25 cellular contexts compared by ENCODE assay signal in the genomic region with DNA sequence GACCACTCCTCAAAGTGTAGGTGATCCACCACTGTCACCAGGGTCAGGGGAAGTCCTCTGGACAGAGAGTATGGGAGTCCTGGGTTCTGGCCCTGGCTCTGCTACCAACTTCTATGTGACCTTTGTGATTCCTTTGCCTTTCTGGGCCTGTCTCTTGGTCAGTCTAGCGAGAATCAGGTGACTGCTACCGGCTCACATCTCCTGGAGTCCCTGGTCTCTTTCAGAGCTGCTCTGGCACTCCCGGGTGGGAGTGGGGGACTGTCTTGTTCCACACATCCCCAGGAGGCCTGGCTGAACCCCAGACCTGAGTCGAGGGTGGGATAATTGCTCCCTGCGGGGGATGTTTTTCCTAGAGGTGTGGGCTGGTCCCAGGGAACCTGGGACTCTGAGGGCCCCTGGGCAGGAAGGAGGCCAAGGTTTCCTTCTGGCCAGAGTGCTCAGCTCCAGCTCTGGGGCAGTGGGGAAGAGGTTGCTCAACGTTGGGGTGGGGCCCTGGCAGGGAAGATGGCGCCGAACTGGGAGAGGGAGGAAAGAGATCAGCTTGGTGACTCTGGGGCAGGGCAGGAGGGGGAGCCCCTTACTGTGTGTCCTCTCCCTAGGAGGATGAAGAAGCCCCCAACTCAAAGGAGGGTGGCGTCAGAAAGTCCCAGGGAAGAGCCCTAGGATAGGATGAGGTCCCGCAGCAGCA. TPM values are rescaled to one million over a fixed set of nuclear protein-coding genes. Genes with fewer than 3 reads are reported as not detected.
DNase-seq lines count a peak whose midpoint lies in the region; ATAC-seq, FAIRE-seq and TF ChIP-seq lines count a peak whose summit lies in the region.
"Had no signal": no experiment of that assay in that cellular context is flagged by ENCODE, and none has a peak within 500 bp of the region (broad histone marks: within the 10 kb centered on the region; RNA-seq: fewer than 3 reads in every experiment).

No MANE protein-coding gene starts in this region.

- ATAC-seq in K562 (peak; percentile 29; the same call in 1 of the 3 replicates), HG02981 (IDR thresholded peaks at IDR 0.05; ENCODE audit: unreplicated experiment) (no peak)
- ATAC-seq: naive thymus-derived CD4-positive, alpha-beta T cell had no signal

- intact Hi-C loops in K562 (cut with micrococcal nuclease), result no loop called here
- intact Hi-C loops in adrenal gland (cut with DNase I), result no loop called here

- H4K20me1 ChIP-seq in K562 (replicated peaks; ENCODE audit: control insufficient read depth, insufficient read depth, low read length), result no peaks in the 10 kb centered on the region

- no peak overlapping the region for H3K4me3 ChIP-seq in HEK293 (ENCODE audit: low read depth, low read length)
- H3K4me3 ChIP-seq in K562, result no peak overlapping the region
- 0 out of 2 replicates have a peak overlapping the region, but pooled peaks have one; percentile 59 for H3K4me3 ChIP-seq in iPS-20b (ENCODE audit: low read length)
- no peak overlapping the region for H3K4me3 ChIP-seq in small intestine (ENCODE audit: low read depth in 1 of 2, low read length in 2 of 2)
- H3K4me3 ChIP-seq in adrenal gland, result no peak overlapping the region
- H3K4me3 ChIP-seq: cardiac muscle cell, smooth muscle cell had no signal

- FAIRE-seq in K562 (lab: Jason Lieb, UNC) (no peak), small intestine (lab: Jason Lieb, UNC) (no peak)
- FAIRE-seq: islet of Langerhans, TTC549 had no signal

- no peak overlapping the region for H3K27ac ChIP-seq in HEK293 (ENCODE audit: extremely low read depth, low read depth, low read length)
- no peak overlapping the region for H3K27ac ChIP-seq in K562 (ENCODE audit: extremely low read depth, low read depth, low read length)
- H3K27ac ChIP-seq in iPS-20b (ENCODE audit: low read length), result no peak overlapping the region
- peak overlapping the region in 1 of 2 donors; percentile 88 for H3K27ac ChIP-seq in small intestine (ENCODE audit: low read depth in 1 of 2, low read length in 1 of 2)
- H3K27ac ChIP-seq in adrenal gland, result no peak overlapping the region
- H3K27ac ChIP-seq: cardiac muscle cell, heart right ventricle, KMS-11, parathyroid adenoma, testis had no signal

- H3K4me2 ChIP-seq in K562 (ENCODE audit: insufficient read depth, low read length), result no peak overlapping the region
- H3K4me2 ChIP-seq: KMS-11 had no signal

- BruUV-seq in K562 (replicated peaks; lab: Mats Ljungman, UMichigan), result no TSS peak

- H3K36me3 ChIP-seq in HEK293 (ENCODE audit: control insufficient read depth in 2 of 2, insufficient read depth in 1 of 2, low read length in 2 of 2) (peaks cover 0 to 2% of the 10 kb centered on the region in 2 experiments; a peak in 1 of 3 replicates), K562 (ENCODE audit: control insufficient read depth, insufficient read depth, low read length) (no peaks in the 10 kb centered on the region), iPS-20b (ENCODE audit: insufficient read depth, low read depth, low read length) (no peaks in the 10 kb centered on the region), small intestine (ENCODE audit: control insufficient read depth in 2 of 2, insufficient read depth in 2 of 2, low read length in 2 of 2) (no peaks in the 10 kb centered on the region), adrenal gland (replicated peaks in 1 of 2) (no peaks in the 10 kb centered on the region)
- H3K36me3 ChIP-seq: cardiac muscle cell had no signal

- TF ChIP-seq EP300 in K562 (IDR thresholded peaks at IDR 0.05; ENCODE audit: low read length), result no peak

- in situ Hi-C loops in K562 (cut with MboI), result no loop called here

- TF ChIP-seq RAD21 in K562 (CRISPR knock-in tag; conservative IDR thresholded peaks at IDR 0.05 in 1 of 2, IDR thresholded peaks at IDR 0.05 in 1 of 2), result no peak

- TF ChIP-seq POLR2A in K562 (conservative IDR thresholded peaks at IDR 0.05) (no peak), adrenal gland (IDR thresholded peaks at IDR 0.05) (no peak)

- H3K9me3 ChIP-seq in HEK293 (ENCODE audit: control insufficient read depth, insufficient read depth, low read depth, low read length) (no peaks in the 10 kb centered on the region), K562 (replicated peaks; ENCODE audit: control insufficient read depth, insufficient read depth, low read depth, low read length) (no peaks in the 10 kb centered on the region), iPS-20b (ENCODE audit: insufficient read depth, low read depth, low read length) (no peaks in the 10 kb centered on the region), small intestine (ENCODE audit: control insufficient read depth, low read depth) (no peaks in the 10 kb centered on the region), adrenal gland (replicated peaks in 1 of 3) (no peaks in the 10 kb centered on the region)
- H3K9me3 ChIP-seq: heart right ventricle, testis had no signal

- H3K9ac ChIP-seq in K562 (ENCODE audit: insufficient read depth in 1 of 2, low read depth in 2 of 2, low read length in 2 of 2) (no peak overlapping the region), iPS-20b (ENCODE audit: low read depth, low read length) (no peak overlapping the region)
- H3K9ac ChIP-seq: KMS-11, parathyroid adenoma had no signal

- H3K9me1 ChIP-seq in K562 (ENCODE audit: control insufficient read depth, insufficient read depth, low read length), result no peaks in the 10 kb centered on the region

- POLR2A ChIA-PET in HEK293 (lab: Yijun Ruan, JAX) (no interaction called here), K562 (lab: Yijun Ruan, JAX) (interaction anchor here (0.6 kb wide), 1 partner anchor 34 kb away, joined by 3 read pairs; no protein-coding TSS in a partner anchor)

- no peaks in the 10 kb centered on the region for H3K79me2 ChIP-seq in K562 (ENCODE audit: control insufficient read depth, insufficient read depth, low read length)
- H3K79me2 ChIP-seq: parathyroid adenoma had no signal

- CTCF ChIA-PET in HEK293 (lab: Yijun Ruan, JAX) (interaction anchor here (4.7 kb wide), 1 partner anchor 17 kb away, joined by 22 read pairs; no protein-coding TSS in a partner anchor), K562 (lab: Yijun Ruan, JAX; ENCODE audit: low intra/inter-chr PET ratio) (interaction anchor here (0.5 kb wide), 1 partner anchor 110 kb away, joined by 3 read pairs; no protein-coding TSS in a partner anchor)

- WGBS in K562 (ENCODE audit: insufficient coverage, low coverage, missing lambda C conversion rate), result 37% methylated on average over 6 of the region's 10 CpGs
- WGBS in small intestine, 3 donors, result 81 to 92% (median 88%) methylated on average over 8 to 10 of the region's 10 CpGs
- 89 to 92% (median 90%) methylated on average over 10 of the region's 10 CpGs for whole genome bisulfite sequencing in adrenal gland, 4 donors

- H3K27me3 ChIP-seq in K562 (ENCODE audit: control insufficient read depth in 2 of 2, insufficient read depth in 2 of 2, low read length in 2 of 2), result no peaks in the 10 kb centered on the region
- H3K27me3 ChIP-seq in iPS-20b (ENCODE audit: insufficient read depth, low read length), result peaks cover 39% of the 10 kb centered on the region
- H3K27me3 ChIP-seq in small intestine (ENCODE audit: control insufficient read depth in 2 of 2, insufficient read depth in 2 of 2, low read length in 2 of 2), result no peaks in the 10 kb centered on the region
- no peaks in the 10 kb centered on the region for H3K27me3 ChIP-seq in adrenal gland
- H3K27me3 ChIP-seq: heart right ventricle, testis had no signal

- TF ChIP-seq CTCF in HEK293 (tag by site-specific recombination; IDR thresholded peaks at IDR 0.05) (no peak), K562 (IDR thresholded peaks at IDR 0.05 in 2 of 3, conservative IDR thresholded peaks at IDR 0.05 in 1 of 3; ENCODE audit: insufficient read depth in 2 of 3, low read depth in 1 of 3, low read length in 3 of 3) (no peak), adrenal gland (IDR thresholded peaks at IDR 0.05) (no peak)

- no peak overlapping the region for H2AFZ ChIP-seq in K562 (ENCODE audit: low read depth, low read length)
- H2AFZ ChIP-seq: parathyroid adenoma had no signal

- no peaks in the 10 kb centered on the region for H3K4me1 ChIP-seq in HEK293 (ENCODE audit: control insufficient read depth, insufficient read depth, low read length)
- H3K4me1 ChIP-seq in K562 (replicated peaks in 1 of 2; ENCODE audit: control insufficient read depth in 2 of 2, insufficient read depth in 2 of 2, low read length in 2 of 2), result peaks cover 0 to 7% of the 10 kb centered on the region in 2 experiments; a peak in 2 of 5 replicates
- H3K4me1 ChIP-seq in iPS-20b (ENCODE audit: insufficient read depth, low read length), result peaks cover 4% of the 10 kb centered on the region; the same call in 1 of the 2 replicates
- peaks cover 0 to 10% of the 10 kb centered on the region in 2 donors for H3K4me1 ChIP-seq in small intestine (ENCODE audit: control insufficient read depth in 2 of 2, insufficient read depth in 1 of 2, low read depth in 1 of 2, low read length in 1 of 2)
- no peaks in the 10 kb centered on the region for H3K4me1 ChIP-seq in adrenal gland (replicated peaks in 1 of 2)
- H3K4me1 ChIP-seq: parathyroid adenoma had no signal

- DNase-seq in K562 (ENCODE audit: extremely low read depth in 1 of 4, low spot score in 3 of 4) (no peak), small intestine (peak; percentile 39), NCI-H1436 treated with DMSO at 0.1 percent for 48 hours (lab: John Stamatoyannopoulos, UW) (no peak), GM03348 (ENCODE audit: low spot score) (no peak), adrenal gland (no peak)
- DNase-seq: CD4-positive, alpha-beta memory T cell; DMS79; effector CD8-positive, alpha-beta T cell; heart right ventricle; mesenchymal stem cell; naive thymus-derived CD4-positive, alpha-beta T cell; NCI-H1048; NCI-H2029 treated with DMSO at 0.1 percent for 48 hours; NCI-H524; stimulated activated CD4-positive, alpha-beta T cell treated with anti-CD3 and anti-CD28 coated beads, Interleukin-4, amount 100 ng/mL, for 4 hours had no signal

RNA-seq across cellular contexts. Expression of gene SOX10, which starts 2.1 kb away (rescaled TPM):
- total RNA-seq in K562 (2011; cell fraction: chromatin; rRNA removed; ENCODE audit: low replicate concordance), result not detected in 2 replicates
- total RNA-seq in K562 (2011; cell fraction: nucleolus; rRNA removed), result not detected in 2 replicates
- not detected in 2 replicates for total RNA-seq in K562 (2011; cell fraction: nucleoplasm; rRNA removed)
- total RNA-seq in K562 (2014; rRNA removed) (not detected in 2 replicates), K562 (2014; rRNA removed; fragmentation: Illumina TruSeq; extraction: Trizol) (not detected in 2 replicates), K562 (2015; rRNA removed; fragmentation: Illumina TruSeq; extraction: Trizol) (not detected in 2 replicates), K562 (2021) (not detected in 2 replicates), adrenal gland (1 to 10 TPM in 3 of 8 donors, under 1 TPM in 4, not detected in 1; 0.16 to 4.0 (median 0.42) TPM)
- polyA plus RNA-seq in K562 (2011; rRNA removed) (not detected in 2 replicates), K562 (2014; fragmentation: Illumina TruSeq; extraction: Trizol) (not detected in 2 replicates), K562 (2014; fragmentation: Nextera tagmentation; extraction: Ambion mirVana) (not detected), K562 (2014; rRNA removed) (not detected in 2 replicates), small intestine (1 to 10 TPM in 1 of 3 donors, under 1 TPM in 1, not detected in 1; 0.27 to 2.8 TPM), adrenal gland (1 to 10 TPM in 2 of 3 donors, under 1 TPM in 1; 0.73 to 5.4 (median 3.8) TPM)
- not detected in 2 replicates for polyA plus RNA-seq in K562 (2011; cell fraction: cytosol; rRNA removed)
- polyA plus RNA-seq in K562 (2011; cell fraction: nucleus; rRNA removed), result not detected in 2 replicates
- 0.04 TPM in 1 of 2 replicates, not detected in the other for polyA plus RNA-seq in K562 (2012)
- not detected in 2 replicates for polyA minus RNA-seq in K562 (2011; rRNA and poly(A)+ RNA removed)
- polyA minus RNA-seq in K562 (2011; cell fraction: cytosol; rRNA and poly(A)+ RNA removed), result not detected in 2 replicates
- not detected in 2 replicates for polyA minus RNA-seq in K562 (2011; cell fraction: nucleus; rRNA and poly(A)+ RNA removed)
- total RNA-seq: CD4-positive, alpha-beta memory T cell; naive thymus-derived CD4-positive, alpha-beta T cell; smooth muscle cell had no signal
- polyA plus RNA-seq: cardiac muscle cell; CD4-positive, alpha-beta memory T cell; naive thymus-derived CD4-positive, alpha-beta T cell; smooth muscle cell had no signal

RNA-seq across cellular contexts. Expression of gene POLR2F, which starts 28.8 kb away (rescaled TPM):
- 31.7 and 45.8 TPM in 2 replicates for total RNA-seq in K562 (2011; cell fraction: chromatin; rRNA removed; ENCODE audit: low replicate concordance)
- 21.2 and 27.6 TPM in 2 replicates for total RNA-seq in K562 (2011; cell fraction: nucleolus; rRNA removed)
- 27.6 and 28.5 TPM in 2 replicates for total RNA-seq in K562 (2011; cell fraction: nucleoplasm; rRNA removed)
- total RNA-seq in K562 (2014; rRNA removed) (240 and 294 TPM in 2 replicates), K562 (2014; rRNA removed; fragmentation: Illumina TruSeq; extraction: Trizol) (73.2 and 98.9 TPM in 2 replicates), K562 (2015; rRNA removed; fragmentation: Illumina TruSeq; extraction: Trizol) (115 and 129 TPM in 2 replicates), K562 (2021) (145 and 162 TPM in 2 replicates), adrenal gland (100 to 1,000 TPM in 1 of 8 donors, 10 to 100 TPM in 7; 39.7 to 111 (median 83.5) TPM)
- polyA plus RNA-seq in K562 (2011; rRNA removed) (89.4 and 116 TPM in 2 replicates), K562 (2014; fragmentation: Illumina TruSeq; extraction: Trizol) (156 and 168 TPM in 2 replicates), K562 (2014; fragmentation: Nextera tagmentation; extraction: Ambion mirVana) (100 to 1,000 TPM; 187 to 195 TPM), K562 (2014; rRNA removed) (410 and 469 TPM in 2 replicates), small intestine (100 to 1,000 TPM; 102 to 146 (median 113) TPM), adrenal gland (100 to 1,000 TPM in 2 of 3 donors, 10 to 100 TPM in 1; 74.2 to 205 (median 123) TPM)
- polyA plus RNA-seq in K562 (2011; cell fraction: cytosol; rRNA removed), result 137 and 187 TPM in 2 replicates
- polyA plus RNA-seq in K562 (2011; cell fraction: nucleus; rRNA removed), result 42.9 and 44.4 TPM in 2 replicates
- polyA plus RNA-seq in K562 (2012), result 84.6 and 208 TPM in 2 replicates
- polyA minus RNA-seq in K562 (2011; rRNA and poly(A)+ RNA removed), result 18.3 and 28.5 TPM in 2 replicates
- 36.5 and 39.5 TPM in 2 replicates for polyA minus RNA-seq in K562 (2011; cell fraction: cytosol; rRNA and poly(A)+ RNA removed)
- 8.8 and 13.2 TPM in 2 replicates for polyA minus RNA-seq in K562 (2011; cell fraction: nucleus; rRNA and poly(A)+ RNA removed)

RNA-seq across cellular contexts. Expression of gene C22orf23, which starts 28.9 kb away (rescaled TPM):
- 0.46 and 1.2 TPM in 2 replicates for total RNA-seq in K562 (2011; cell fraction: chromatin; rRNA removed; ENCODE audit: low replicate concordance)
- 0.67 TPM in 1 of 2 replicates, not detected in the other for total RNA-seq in K562 (2011; cell fraction: nucleolus; rRNA removed)
- 0.88 and 1.4 TPM in 2 replicates for total RNA-seq in K562 (2011; cell fraction: nucleoplasm; rRNA removed)
- total RNA-seq in K562 (2014; rRNA removed) (0.32 and 0.82 TPM in 2 replicates), K562 (2014; rRNA removed; fragmentation: Illumina TruSeq; extraction: Trizol) (0.25 and 0.48 TPM in 2 replicates), K562 (2015; rRNA removed; fragmentation: Illumina TruSeq; extraction: Trizol) (0.26 and 0.51 TPM in 2 replicates), K562 (2021) (0.49 and 0.64 TPM in 2 replicates), adrenal gland (1 to 10 TPM in 2 of 8 donors, under 1 TPM in 4, not detected in 2; 0.57 to 1.2 (median 0.81) TPM)
- polyA plus RNA-seq in K562 (2011; rRNA removed) (0.33 and 0.79 TPM in 2 replicates), K562 (2014; fragmentation: Illumina TruSeq; extraction: Trizol) (0.69 and 1.0 TPM in 2 replicates), K562 (2014; fragmentation: Nextera tagmentation; extraction: Ambion mirVana) (under 1 TPM; 0.53 to 0.91 TPM), K562 (2014; rRNA removed) (0.65 and 0.82 TPM in 2 replicates), small intestine (under 1 TPM in 1 of 3 donors, not detected in 2; 0.24 TPM), adrenal gland (under 1 TPM; 0.40 to 0.68 (median 0.47) TPM)
- polyA plus RNA-seq in K562 (2011; cell fraction: cytosol; rRNA removed), result 0.52 and 0.88 TPM in 2 replicates
- 0.63 and 0.76 TPM in 2 replicates for polyA plus RNA-seq in K562 (2011; cell fraction: nucleus; rRNA removed)
- 0.42 and 0.51 TPM in 2 replicates for polyA plus RNA-seq in K562 (2012)
- 0.66 and 0.91 TPM in 2 replicates for polyA minus RNA-seq in K562 (2011; rRNA and poly(A)+ RNA removed)
- not detected in 2 replicates for polyA minus RNA-seq in K562 (2011; cell fraction: cytosol; rRNA and poly(A)+ RNA removed)
- 0.78 TPM in 1 of 2 replicates, not detected in the other for polyA minus RNA-seq in K562 (2011; cell fraction: nucleus; rRNA and poly(A)+ RNA removed)
- total RNA-seq: CD4-positive, alpha-beta memory T cell had no signal
- polyA plus RNA-seq: CD4-positive, alpha-beta memory T cell; naive thymus-derived CD4-positive, alpha-beta T cell had no signal
